24 cellular contexts compared by ENCODE assay signal in the genomic region with DNA sequence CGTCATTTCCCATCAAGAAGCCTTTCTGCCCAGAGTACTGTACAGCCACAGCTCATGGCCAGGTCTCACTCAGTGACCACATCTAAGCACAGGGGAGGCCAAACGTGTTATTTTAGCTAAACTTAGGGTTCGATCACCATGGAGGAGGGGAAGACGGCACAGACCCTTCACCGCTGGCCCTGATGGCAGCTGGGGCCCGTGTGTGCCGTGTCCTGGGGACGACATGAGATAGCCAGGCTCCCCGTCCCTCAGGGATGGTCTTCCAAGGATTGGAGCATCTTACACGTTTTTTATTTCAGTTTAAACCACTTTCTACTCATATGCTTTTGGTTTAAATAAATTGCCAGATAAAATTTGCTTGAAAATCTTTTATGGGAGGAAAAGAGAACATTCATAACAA.
A peak's percentile ranks its signal among the peaks of the same experiment; 100 is the strongest.
DNase-seq lines count a peak whose midpoint lies in the region; ATAC-seq, FAIRE-seq and TF ChIP-seq lines count a peak whose summit lies in the region.
"Had no signal": no experiment of that assay in that cellular context is flagged by ENCODE, and none has a peak within 500 bp of the region (broad histone marks: within the 10 kb centered on the region; RNA-seq: fewer than 3 reads in every experiment).

No MANE protein-coding gene starts in this region.

- H3K27ac Mint-ChIP-seq in T-helper 2 cell treated with Interferon-gamma antibody and Interleukin-4, amounts not matched to agents 5 μg/mL and 100 μg/mL, for 36 hours = peak overlapping the region; percentile 15
- H3K27ac Mint-ChIP-seq in CD4-positive, CD25-positive, alpha-beta regulatory T cell = peak overlapping the region in 2 of 3 donors; percentile 10 to 46
- H3K27ac Mint-ChIP-seq in natural killer cell treated with Interleukin-12 subunit alpha and Interleukin-12 subunit beta and Interleukin-15 and Interleukin-18, amount 100 ng/mL, for 72 hours = no peak overlapping the region
- H3K27ac Mint-ChIP-seq: H9 had no signal

- H3K27me3 Mint-ChIP-seq in T-helper 2 cell treated with Interferon-gamma antibody and Interleukin-4, amounts not matched to agents 5 μg/mL and 100 μg/mL, for 36 hours (ENCODE audit: low read depth) = no peaks in the 10 kb centered on the region
- peaks cover 4% of the 10 kb centered on the region for H3K27me3 Mint-ChIP-seq in CD4-positive, CD25-positive, alpha-beta regulatory T cell
- no peaks in the 10 kb centered on the region for H3K27me3 Mint-ChIP-seq in natural killer cell treated with Interleukin-12 subunit alpha and Interleukin-12 subunit beta and Interleukin-15 and Interleukin-18, amount 100 ng/mL, for 72 hours
- H3K27me3 Mint-ChIP-seq: B cell; CD4-positive, alpha-beta memory T cell had no signal

- H3K18ac ChIP-seq in neuronal stem cell (ENCODE audit: low read length) = peak overlapping the region; percentile 84

- H2BK120ac ChIP-seq in neuronal stem cell (ENCODE audit: low read depth, low read length) = no peak overlapping the region

- H3K79me1 ChIP-seq in neuronal stem cell (ENCODE audit: low read depth, low read length) = peaks cover 2% of the 10 kb centered on the region

- H2BK12ac ChIP-seq in neuronal stem cell (ENCODE audit: low read length) = no peak overlapping the region

- no peaks in the 10 kb centered on the region for H3K36me3 Mint-ChIP-seq in T-helper 2 cell treated with Interferon-gamma antibody and Interleukin-4, amounts not matched to agents 5 μg/mL and 100 μg/mL, for 36 hours (ENCODE audit: low read depth)
- no peaks in the 10 kb centered on the region for H3K36me3 Mint-ChIP-seq in CD4-positive, CD25-positive, alpha-beta regulatory T cell
- H3K36me3 Mint-ChIP-seq in natural killer cell treated with Interleukin-12 subunit alpha and Interleukin-12 subunit beta and Interleukin-15 and Interleukin-18, amount 100 ng/mL, for 72 hours = no peaks in the 10 kb centered on the region
- H3K36me3 Mint-ChIP-seq: CD14-positive monocyte; CD4-positive, alpha-beta memory T cell had no signal

- peaks cover 6% of the 10 kb centered on the region for H3K4me1 Mint-ChIP-seq in T-helper 2 cell treated with Interferon-gamma antibody and Interleukin-4, amounts not matched to agents 5 μg/mL and 100 μg/mL, for 36 hours (ENCODE audit: low read depth)
- peaks cover 5 to 23% (median 12%) of the 10 kb centered on the region in 4 donors for H3K4me1 Mint-ChIP-seq in CD4-positive, CD25-positive, alpha-beta regulatory T cell
- H3K4me1 Mint-ChIP-seq in natural killer cell treated with Interleukin-12 subunit alpha and Interleukin-12 subunit beta and Interleukin-15 and Interleukin-18, amount 100 ng/mL, for 72 hours (ENCODE audit: low read depth in 2 of 2) = peaks cover 7 to 8% of the 10 kb centered on the region in 2 donors

- no peak overlapping the region for H3K4me3 ChIP-seq in CD4-positive, CD25-positive, alpha-beta regulatory T cell (ENCODE audit: low read depth, low read length)
- H3K4me3 ChIP-seq in kidney (ENCODE audit: low read length in 2 of 2) = no peak overlapping the region
- H3K4me3 ChIP-seq in neuronal stem cell (ENCODE audit: low read length in 2 of 2) = no peak overlapping the region
- H3K4me3 ChIP-seq: BLaER1 treated with 17β-estradiol and CSF1 and Interleukin-3, amounts not matched to agents 10 nM and 100 nM; GM23248 had no signal

- H3K36me3 ChIP-seq in CD4-positive, CD25-positive, alpha-beta regulatory T cell (ENCODE audit: control insufficient read depth, insufficient read depth, low read length) = no peaks in the 10 kb centered on the region
- no peaks in the 10 kb centered on the region for H3K36me3 ChIP-seq in kidney (ENCODE audit: control insufficient read depth in 1 of 2, insufficient read depth in 2 of 2, low read length in 2 of 2)
- peaks cover 0 to 2% of the 10 kb centered on the region in 2 donors for H3K36me3 ChIP-seq in neuronal stem cell (replicated peaks in 1 of 2; ENCODE audit: control insufficient read depth in 2 of 2, insufficient read depth in 2 of 2, low read length in 2 of 2)
- H3K36me3 ChIP-seq: BLaER1 treated with 17β-estradiol and CSF1 and Interleukin-3, amounts not matched to agents 10 nM and 100 nM had no signal

- no peak for DNase-seq in T-helper 2 cell treated with Interferon-gamma antibody and Interleukin-4, amounts not matched to agents 5 μg/mL and 100 μg/mL, for 36 hours (ENCODE audit: low spot score)
- DNase-seq in T-helper 2 cell (no peak), kidney (peak; percentile 29), neuronal stem cell (ENCODE audit: low spot score) (no peak), iPS-NIHi7 (ENCODE audit: extremely low spot score) (no peak)
- DNase-seq in CD4-positive, CD25-positive, alpha-beta regulatory T cell = no peak
- DNase-seq in natural killer cell treated with Interleukin-12 subunit alpha and Interleukin-12 subunit beta and Interleukin-15 and Interleukin-18, amount 100 ng/mL, for 72 hours (ENCODE audit: low spot score) = no peak
- DNase-seq: Calu3; CD4-positive, alpha-beta memory T cell; COR-L47; DMS53; DMS79 treated with DMSO at 0.1 percent for 48 hours; GF-D8; GM23248; H9 had no signal

- no peak overlapping the region for H3K14ac ChIP-seq in neuronal stem cell (ENCODE audit: low read length)

- no peak for TF ChIP-seq CTCF in kidney (IDR thresholded peaks at IDR 0.05; ENCODE audit: borderline replicate concordance, extremely low read depth, insufficient read depth)

- no peak overlapping the region for H3K4ac ChIP-seq in neuronal stem cell (ENCODE audit: low read length)

- peak overlapping the region; percentile 41 for H2BK15ac ChIP-seq in neuronal stem cell (ENCODE audit: low read length)

- H3K4me3 Mint-ChIP-seq in T-helper 2 cell treated with Interferon-gamma antibody and Interleukin-4, amounts not matched to agents 5 μg/mL and 100 μg/mL, for 36 hours = no peak overlapping the region
- no peak overlapping the region for H3K4me3 Mint-ChIP-seq in CD4-positive, CD25-positive, alpha-beta regulatory T cell
- H3K4me3 Mint-ChIP-seq in natural killer cell treated with Interleukin-12 subunit alpha and Interleukin-12 subunit beta and Interleukin-15 and Interleukin-18, amount 100 ng/mL, for 72 hours = no peak overlapping the region
- H3K4me3 Mint-ChIP-seq: B cell, CD14-positive monocyte, H9 had no signal

- H2BK5ac ChIP-seq in neuronal stem cell (ENCODE audit: low read length) = no peak overlapping the region

- H3K4me2 ChIP-seq in neuronal stem cell (ENCODE audit: insufficient read depth, low read length, poor library complexity, severe bottlenecking) = no peak overlapping the region
- H3K4me2 ChIP-seq: BLaER1 treated with 17β-estradiol and CSF1 and Interleukin-3, amounts not matched to agents 10 nM and 100 nM had no signal

- WGBS in neuronal stem cell (ENCODE audit: extremely low coverage in 2 of 2, insufficient read length in 2 of 2, insufficient replicate concordance in 1 of 2), 2 donors = no CpG with 5 or more reads among the region's 10 CpGs

- H2AFZ ChIP-seq in neuronal stem cell (ENCODE audit: low read length) = no peak overlapping the region
- H2AFZ ChIP-seq: GM23248 had no signal

- no peaks in the 10 kb centered on the region for H3K9me3 Mint-ChIP-seq in T-helper 2 cell treated with Interferon-gamma antibody and Interleukin-4, amounts not matched to agents 5 μg/mL and 100 μg/mL, for 36 hours
- H3K9me3 Mint-ChIP-seq in CD4-positive, CD25-positive, alpha-beta regulatory T cell = peaks cover 0 to 1% (median 0%) of the 10 kb centered on the region in 7 donors
- no peaks in the 10 kb centered on the region for H3K9me3 Mint-ChIP-seq in natural killer cell treated with Interleukin-12 subunit alpha and Interleukin-12 subunit beta and Interleukin-15 and Interleukin-18, amount 100 ng/mL, for 72 hours
- H3K9me3 Mint-ChIP-seq: CD4-positive, alpha-beta memory T cell; H9 had no signal

- intact Hi-C loops in kidney (cut with DNase I) = no loop called here

- H3K9ac ChIP-seq in kidney (ENCODE audit: low read length in 2 of 2) (no peak overlapping the region), neuronal stem cell (ENCODE audit: low read depth, low read length, poor library complexity) (no peak overlapping the region)
- H3K9ac ChIP-seq: BLaER1 treated with 17β-estradiol and CSF1 and Interleukin-3, amounts not matched to agents 10 nM and 100 nM; GM23248 had no signal

- no peak overlapping the region for H4K91ac ChIP-seq in neuronal stem cell (ENCODE audit: low read depth, low read length, poor library complexity)

- no peak for FAIRE-seq in kidney (lab: Jason Lieb, UNC)
- FAIRE-seq: A204.1, GM12891, GM18507, H1 had no signal

- no peak overlapping the region for H3K27ac ChIP-seq in CD4-positive, CD25-positive, alpha-beta regulatory T cell (ENCODE audit: insufficient read depth, low read length, poor library complexity, severe bottlenecking)
- H3K27ac ChIP-seq in kidney (ENCODE audit: low read depth in 2 of 2, low read length in 2 of 2) = no peak overlapping the region
- no peak overlapping the region for H3K27ac ChIP-seq in neuronal stem cell (replicated peaks; ENCODE audit: low read length)
- H3K27ac ChIP-seq: 22Rv1; BLaER1 treated with 17β-estradiol and CSF1 and Interleukin-3, amounts not matched to agents 10 nM and 100 nM; GM23248 had no signal

- H2AK5ac ChIP-seq in neuronal stem cell (ENCODE audit: low read depth, low read length) = peak overlapping the region; percentile 95

- H3K9me3 ChIP-seq in CD4-positive, CD25-positive, alpha-beta regulatory T cell (ENCODE audit: control insufficient read depth in 2 of 2, low read length in 2 of 2) = no peaks in the 10 kb centered on the region
- no peaks in the 10 kb centered on the region for H3K9me3 ChIP-seq in kidney (ENCODE audit: control insufficient read depth in 1 of 2, low read length in 2 of 2)
- H3K9me3 ChIP-seq in neuronal stem cell (replicated peaks in 1 of 2; ENCODE audit: control insufficient read depth in 2 of 2, insufficient read depth in 1 of 2, low read depth in 1 of 2, low read length in 2 of 2) = peaks cover 7 to 28% of the 10 kb centered on the region in 2 donors

- no peaks in the 10 kb centered on the region for H3K27me3 ChIP-seq in CD4-positive, CD25-positive, alpha-beta regulatory T cell (ENCODE audit: control insufficient read depth, insufficient read depth, low read length)
- no peaks in the 10 kb centered on the region for H3K27me3 ChIP-seq in neuronal stem cell (ENCODE audit: control insufficient read depth in 3 of 3, insufficient read depth in 3 of 3, low read depth in 1 of 3, low read length in 3 of 3)

- H3K23ac ChIP-seq in neuronal stem cell (ENCODE audit: low read depth, low read length, poor library complexity) = peak overlapping the region; percentile 76

- peaks cover 9% of the 10 kb centered on the region for H3K4me1 ChIP-seq in CD4-positive, CD25-positive, alpha-beta regulatory T cell (ENCODE audit: control insufficient read depth, insufficient read depth, low read length, poor library complexity, severe bottlenecking)
- H3K4me1 ChIP-seq in kidney (ENCODE audit: control insufficient read depth in 1 of 2, insufficient read depth in 1 of 2, low read depth in 1 of 2, low read length in 2 of 2) (peaks cover 0 to 5% of the 10 kb centered on the region in 2 donors), neuronal stem cell (ENCODE audit: control insufficient read depth in 2 of 2, insufficient read depth in 1 of 2, low read depth in 1 of 2, low read length in 2 of 2) (peaks cover 14 to 15% of the 10 kb centered on the region in 2 donors)

- no peak for ATAC-seq in CD4-positive, CD25-positive, alpha-beta regulatory T cell (ENCODE audit: low read depth in 2 of 2)
- no peak for ATAC-seq in natural killer cell treated with Interleukin-12 subunit alpha and Interleukin-12 subunit beta and Interleukin-15 and Interleukin-18, amount 100 ng/mL, for 72 hours
- ATAC-seq: HCT116 had no signal

- peak overlapping the region; percentile 92 for H4K8ac ChIP-seq in neuronal stem cell (ENCODE audit: low read depth, low read length)

Comparison
In these comparisons a context has a peak if more than half of its experiments do, and no peak if none do; other contexts are left out.
1. H3K27ac Mint-ChIP-seq: peak in T-helper 2 cell treated with Interferon-gamma antibody and Interleukin-4, amounts not matched to agents 5 μg/mL and 100 μg/mL, for 36 hours (single experiment) and CD4-positive, CD25-positive, alpha-beta regulatory T cell (2 of 3); none in natural killer cell treated with Interleukin-12 subunit alpha and Interleukin-12 subunit beta and Interleukin-15 and Interleukin-18, amount 100 ng/mL, for 72 hours (0 of 2).